ENCODE assay signal across 8 cellular contexts in genomic region chr16:19521471-19522368, GRCh38. TPM values are rescaled to one million over a fixed set of nuclear protein-coding genes. Genes with fewer than 3 reads are reported as not detected.
A peak's percentile ranks its signal among the peaks of the same experiment; 100 is the strongest.
DNase-seq lines count a peak whose midpoint lies in the region; ATAC-seq and TF ChIP-seq lines count a peak whose summit lies in the region.

TSS of gene GDE1 (minus strand) at chr16:19522098. CDS start at chr16:19521964, 134 bp downstream.

- peak within 1 kb of the TSS; percentile 95 for H3K27ac ChIP-seq in right cardiac atrium (ENCODE audit: low read length)
- H3K27ac ChIP-seq in vagina = peak within 1 kb of the TSS; percentile 79

- under 1% methylated on average over 62 of the region's 62 CpGs for WGBS in right cardiac atrium

- intact Hi-C loops in right cardiac atrium (cut with DNase I) (no loop called here), vagina (cut with DNase I) (no loop called here)

- peaks cover 0 to 6% of the 10 kb centered on the region in 2 donors for H3K36me3 ChIP-seq in vagina

- no peak for TF ChIP-seq CTCF in vagina (IDR thresholded peaks at IDR 0.05)

- TF ChIP-seq POLR2A in vagina (IDR thresholded peaks at IDR 0.05) = peak in 1 of 2 donors; percentile 91

- peak within 1 kb of the TSS; percentile 68 for H3K4me3 ChIP-seq in right cardiac atrium (ENCODE audit: low read length)
- H3K4me3 ChIP-seq in vagina = peak within 1 kb of the TSS; percentile 78 to 79

- H3K9me3 ChIP-seq in right cardiac atrium (ENCODE audit: control insufficient read depth, low read length) = no peaks in the 10 kb centered on the region
- no peaks in the 10 kb centered on the region for H3K9me3 ChIP-seq in vagina

- DNase-seq in NCI-H1694 (lab: John Stamatoyannopoulos, UW) = peak; percentile 81
- DNase-seq in T-helper 2 cell = peak; percentile 84 to 95 (median 93)
- peak; percentile 71 to 99 (median 95) for DNase-seq in anterior cingulate cortex (lab: John Stamatoyannopoulos, UW)
- DNase-seq in right cardiac atrium = peak; percentile 95 to 99 (median 98)
- DNase-seq in putamen (ENCODE audit: low spot score) = peak; percentile 96
- peak in 1 of 2 donors; percentile 96 for DNase-seq in vagina (ENCODE audit: extremely low spot score in 2 of 2)

- H3K4me1 ChIP-seq in right cardiac atrium (ENCODE audit: control insufficient read depth, insufficient read depth, low read length) (peaks cover 6% of the 10 kb centered on the region), vagina (peaks cover 57% of the 10 kb centered on the region)

- H3K27me3 ChIP-seq in right cardiac atrium (ENCODE audit: control insufficient read depth, insufficient read depth) (no peaks in the 10 kb centered on the region), vagina (no peaks in the 10 kb centered on the region)

- ATAC-seq in GM18498 (IDR thresholded peaks at IDR 0.05; ENCODE audit: unreplicated experiment) = peak; percentile 75
- ATAC-seq in HG02885 (IDR thresholded peaks at IDR 0.05; ENCODE audit: poor library complexity, unreplicated experiment) = peak; percentile 78
- peak; percentile 93 to 95 for ATAC-seq in right cardiac atrium

RNA-seq across cellular contexts. Expression of gene GDE1, which starts in this region (rescaled TPM):
- total RNA-seq in right cardiac atrium (100 to 1,000 TPM; 103 to 121 (median 106) TPM), vagina (31.2 TPM)
- polyA plus RNA-seq in right cardiac atrium = 72.9 TPM
